17 cellular contexts compared by ENCODE assay signal in genomic region chr3:58666683-58667082, GRCh38. TPM values are rescaled to one million over a fixed set of nuclear protein-coding genes. Genes with fewer than 3 reads are reported as not detected.
A peak's percentile ranks its signal among the peaks of the same experiment; 100 is the strongest.
DNase-seq lines count a peak whose midpoint lies in the region; ATAC-seq lines count a peak whose summit lies in the region.
"Had no signal": no experiment of that assay in that cellular context is flagged by ENCODE, and none has a peak within 500 bp of the region (broad histone marks: within the 10 kb centered on the region; RNA-seq: fewer than 3 reads in every experiment).

FAM3D (minus strand) TSS chr3:58666774; CDS start chr3:58655563, 11,211 bp downstream.

- peak; percentile 68 for DNase-seq in HT-29 (ENCODE audit: low spot score)
- DNase-seq in SKM-1 treated with dmso at 0.1 percent for 144 hours (lab: John Stamatoyannopoulos, UW; ENCODE audit: unreplicated experiment): peak; percentile 72
- peak; percentile 51 for DNase-seq in left cardiac atrium
- DNase-seq in pulmonary artery endothelial cell (ENCODE audit: low read depth, low spot score): peak; percentile 20
- no peak for DNase-seq in hepatic stellate cell (ENCODE audit: low spot score)
- no peak for DNase-seq in SHP77 (lab: John Stamatoyannopoulos, UW)
- DNase-seq: activated CD4-positive, alpha-beta T cell treated with anti-CD3 and anti-CD28 coated beads, Interleukin-2, amount 50 U/mL, for 1 hour; activated effector memory CD4-positive, alpha-beta T cell treated with anti-CD3 and anti-CD28 coated beads, Interleukin-2, amount 50 U/mL, for 16 hours; caudate nucleus; CD4-positive, CD25-positive, alpha-beta regulatory T cell; NCI-H1417; NCI-H524; stimulated activated CD4-positive, alpha-beta T cell treated with anti-CD3 and anti-CD28 coated beads, Interleukin-15, amount 100 ng/mL, for 24 hours; stimulated activated CD8-positive, alpha-beta memory T cell treated with anti-CD3 and anti-CD28 coated beads, Interleukin-4, amount 100 ng/mL, for 48 hours had no signal

- ATAC-seq in left cardiac atrium (peak; percentile 34 to 84), GM21447 (IDR thresholded peaks at IDR 0.05; ENCODE audit: unreplicated experiment) (no peak), GM21360 (IDR thresholded peaks at IDR 0.05; ENCODE audit: unreplicated experiment) (no peak)

- intact Hi-C loops in left cardiac atrium (cut with DNase I): no loop called here

RNA-seq across cellular contexts. Expression of gene FAM3D, which starts in this region (rescaled TPM):
- 50.2 and 58.0 TPM in 2 replicates for total RNA-seq in HT-29 (2014; rRNA removed; shearing (Covaris generic))
- total RNA-seq in left cardiac atrium: not detected
- 0.46 and 0.66 TPM in 2 replicates for total RNA-seq in pulmonary artery endothelial cell
- total RNA-seq: CD4-positive, CD25-positive, alpha-beta regulatory T cell; fibroblast of lung had no signal

Comparison
In these comparisons a context has a peak if more than half of its experiments do, and no peak if none do; other contexts are left out.
1. RNA of gene FAM3D (total RNA-seq): 50.2 to 58.0 TPM in HT-29; 0.46 to 0.66 TPM in pulmonary artery endothelial cell and not detected in left cardiac atrium; every median in the first group is over 10 times any median in the second.
2. Peak in DNase-seq and ATAC-seq in left cardiac atrium; RNA of the gene not detected or under 1 TPM.
3. Peak in DNase-seq in pulmonary artery endothelial cell; RNA of the gene not detected or under 1 TPM.
4. DNase-seq: peak in HT-29 (single experiment) and SKM-1 treated with dmso at 0.1 percent for 144 hours (single experiment); none in hepatic stellate cell (single experiment) and SHP77 (0 of 2).